ENCODE assay signal across 25 cellular contexts in genomic region chr15:66494262-66494661, GRCh38. TPM values are rescaled to one million over a fixed set of nuclear protein-coding genes. Genes with fewer than 3 reads are reported as not detected.
DNase-seq lines count a peak whose midpoint lies in the region; ATAC-seq and TF ChIP-seq lines count a peak whose summit lies in the region.
"Had no signal": no experiment of that assay in that cellular context is flagged by ENCODE, and none has a peak within 500 bp of the region (broad histone marks: within the 10 kb centered on the region; RNA-seq: fewer than 3 reads in every experiment).

No MANE protein-coding gene starts in this region.

- H3K36me3 ChIP-seq in CD8-positive, alpha-beta memory T cell (ENCODE audit: insufficient read depth, low read length), result peaks cover 37% of the 10 kb centered on the region
- H3K36me3 ChIP-seq in A673 (ENCODE audit: insufficient read depth, low read length, poor library complexity, severe bottlenecking) (peaks cover 56% of the 10 kb centered on the region), H7 (replicated peaks; ENCODE audit: control insufficient read depth, insufficient read depth, low read length) (peaks cover 25% of the 10 kb centered on the region)

- POLR2A ChIA-PET in CD8-positive, alpha-beta memory T cell (lab: Charles Lee), result no interaction called here
- POLR2A ChIA-PET in naive thymus-derived CD8-positive, alpha-beta T cell (lab: Charles Lee), result no interaction called here
- POLR2A ChIA-PET in A673 (lab: Charles Lee; ENCODE audit: low non-redundant PET), result no interaction called here

- H3K27me3 Mint-ChIP-seq in activated CD8-positive, alpha-beta memory T cell treated with anti-CD3 and anti-CD28 coated beads, Interleukin-2, amount 10 ng/mL, durations not matched to agents 7 days and 5 days, result no peaks in the 10 kb centered on the region
- H3K27me3 Mint-ChIP-seq in CD8-positive, alpha-beta memory T cell, result no peaks in the 10 kb centered on the region
- no peaks in the 10 kb centered on the region for H3K27me3 Mint-ChIP-seq in activated T-helper 2 cell treated with anti-CD3 and anti-CD28 coated beads, Interferon-gamma antibody, Interleukin-2, Interleukin-4, amounts not matched to agents 10 μg/mL and 5 μg/mL and 100 μg/mL, durations not matched to agents 14 hours and 24 hours and 36 hours (ENCODE audit: low read depth)
- H3K27me3 Mint-ChIP-seq in naive thymus-derived CD8-positive, alpha-beta T cell, result no peaks in the 10 kb centered on the region

- no peak for DNase-seq in activated CD8-positive, alpha-beta memory T cell treated with anti-CD3 and anti-CD28 coated beads, Interleukin-2, amount 10 ng/mL, durations not matched to agents 7 days and 5 days
- DNase-seq in activated CD8-positive, alpha-beta memory T cell treated with anti-CD3 and anti-CD28 coated beads, Interleukin-2, amount 50 U/mL, for 48 hours, result no peak
- no peak for DNase-seq in CD8-positive, alpha-beta memory T cell
- DNase-seq in activated T-helper 2 cell treated with anti-CD3 and anti-CD28 coated beads, Interferon-gamma antibody, Interleukin-2, Interleukin-4, amounts not matched to agents 10 μg/mL and 5 μg/mL and 100 μg/mL, durations not matched to agents 14 hours and 24 hours and 36 hours (ENCODE audit: low spot score), result no peak
- no peak for DNase-seq in naive thymus-derived CD8-positive, alpha-beta T cell
- DNase-seq in A673 (ENCODE audit: low spot score), result no peak
- no peak for DNase-seq in H7
- DNase-seq: brain microvascular endothelial cell; EL; esophagus squamous epithelium; IMR-90; NCI-H1105 treated with DMSO at 0.1 percent for 48 hours; NCI-H2029 treated with DMSO at 0.1 percent for 48 hours; NCI-H82; OCI-M1; right cardiac atrium; stimulated activated CD4-positive, alpha-beta T cell treated with anti-CD3 and anti-CD28 coated beads, Interleukin-12 subunit alpha, Interleukin-12 subunit beta, amount 100 ng/mL, for 4 hours; T1000; upper lobe of left lung had no signal

- intact Hi-C loops in activated T-helper 2 cell treated with anti-CD3 and anti-CD28 coated beads, Interferon-gamma antibody, Interleukin-2, Interleukin-4, amounts not matched to agents 10 μg/mL and 5 μg/mL and 100 μg/mL, durations not matched to agents 14 hours and 24 hours and 36 hours (cut with micrococcal nuclease), result no loop called here
- intact Hi-C loops in A673 (cut with micrococcal nuclease; ENCODE audit: unreplicated experiment), result no loop called here

- H3K4me1 ChIP-seq in CD8-positive, alpha-beta memory T cell (ENCODE audit: insufficient read depth, low read length), result peaks cover 34% of the 10 kb centered on the region
- peaks cover 5% of the 10 kb centered on the region for H3K4me1 ChIP-seq in A673 (ENCODE audit: insufficient read depth, low read length, poor library complexity, severe bottlenecking)

- no peaks in the 10 kb centered on the region for H3K9me3 Mint-ChIP-seq in activated CD8-positive, alpha-beta memory T cell treated with anti-CD3 and anti-CD28 coated beads, Interleukin-2, amount 10 ng/mL, durations not matched to agents 7 days and 5 days (ENCODE audit: low read depth)
- H3K9me3 Mint-ChIP-seq in CD8-positive, alpha-beta memory T cell, result no peaks in the 10 kb centered on the region
- no peaks in the 10 kb centered on the region for H3K9me3 Mint-ChIP-seq in activated T-helper 2 cell treated with anti-CD3 and anti-CD28 coated beads, Interferon-gamma antibody, Interleukin-2, Interleukin-4, amounts not matched to agents 10 μg/mL and 5 μg/mL and 100 μg/mL, durations not matched to agents 14 hours and 24 hours and 36 hours
- H3K9me3 Mint-ChIP-seq in naive thymus-derived CD8-positive, alpha-beta T cell, result no peaks in the 10 kb centered on the region

- H3K4me3 ChIP-seq in CD8-positive, alpha-beta memory T cell (ENCODE audit: low read length), result no peak overlapping the region
- H3K4me3 ChIP-seq in A673 (ENCODE audit: low read depth, low read length, poor library complexity, severe bottlenecking) (no peak overlapping the region), H7 (ENCODE audit: insufficient read depth, low read depth, low read length) (no peak overlapping the region)
- H3K4me3 ChIP-seq: A549, BLaER1, esophagus squamous epithelium, gastroesophageal sphincter, lung, upper lobe of left lung had no signal

- peaks cover 49% of the 10 kb centered on the region for H3K36me3 Mint-ChIP-seq in activated CD8-positive, alpha-beta memory T cell treated with anti-CD3 and anti-CD28 coated beads, Interleukin-2, amount 10 ng/mL, durations not matched to agents 7 days and 5 days
- peaks cover 0 to 91% (median 18%) of the 10 kb centered on the region in 3 donors for H3K36me3 Mint-ChIP-seq in CD8-positive, alpha-beta memory T cell
- H3K36me3 Mint-ChIP-seq in activated T-helper 2 cell treated with anti-CD3 and anti-CD28 coated beads, Interferon-gamma antibody, Interleukin-2, Interleukin-4, amounts not matched to agents 10 μg/mL and 5 μg/mL and 100 μg/mL, durations not matched to agents 14 hours and 24 hours and 36 hours (ENCODE audit: low read depth), result peaks cover 90% of the 10 kb centered on the region
- peaks cover 5 to 72% (median 21%) of the 10 kb centered on the region in 3 donors for H3K36me3 Mint-ChIP-seq in naive thymus-derived CD8-positive, alpha-beta T cell

- ATAC-seq in activated CD8-positive, alpha-beta memory T cell treated with anti-CD3 and anti-CD28 coated beads, Interleukin-2, amount 10 ng/mL, durations not matched to agents 7 days and 5 days, result no peak
- no peak for ATAC-seq in naive thymus-derived CD8-positive, alpha-beta T cell
- ATAC-seq in HG03159 (IDR thresholded peaks at IDR 0.05; ENCODE audit: unreplicated experiment), result no peak
- ATAC-seq: A549, gastroesophageal sphincter, right cardiac atrium, Right ventricle myocardium inferior had no signal

- no peak overlapping the region for H3K4me3 Mint-ChIP-seq in activated CD8-positive, alpha-beta memory T cell treated with anti-CD3 and anti-CD28 coated beads, Interleukin-2, amount 10 ng/mL, durations not matched to agents 7 days and 5 days
- peak overlapping the region in 2 of 7 donors; percentile 9 to 32 for H3K4me3 Mint-ChIP-seq in CD8-positive, alpha-beta memory T cell
- no peak overlapping the region for H3K4me3 Mint-ChIP-seq in activated T-helper 2 cell treated with anti-CD3 and anti-CD28 coated beads, Interferon-gamma antibody, Interleukin-2, Interleukin-4, amounts not matched to agents 10 μg/mL and 5 μg/mL and 100 μg/mL, durations not matched to agents 14 hours and 24 hours and 36 hours (ENCODE audit: low read depth)
- H3K4me3 Mint-ChIP-seq in naive thymus-derived CD8-positive, alpha-beta T cell, result peak overlapping the region in 1 of 10 donors; percentile 3

- peaks cover 34% of the 10 kb centered on the region for H3K4me1 Mint-ChIP-seq in activated CD8-positive, alpha-beta memory T cell treated with anti-CD3 and anti-CD28 coated beads, Interleukin-2, amount 10 ng/mL, durations not matched to agents 7 days and 5 days
- H3K4me1 Mint-ChIP-seq in CD8-positive, alpha-beta memory T cell, result peaks cover 31 to 57% (median 49%) of the 10 kb centered on the region in 3 donors
- peaks cover 26% of the 10 kb centered on the region for H3K4me1 Mint-ChIP-seq in activated T-helper 2 cell treated with anti-CD3 and anti-CD28 coated beads, Interferon-gamma antibody, Interleukin-2, Interleukin-4, amounts not matched to agents 10 μg/mL and 5 μg/mL and 100 μg/mL, durations not matched to agents 14 hours and 24 hours and 36 hours (ENCODE audit: low read depth)
- H3K4me1 Mint-ChIP-seq in naive thymus-derived CD8-positive, alpha-beta T cell, result peaks cover 11 to 51% (median 34%) of the 10 kb centered on the region in 4 donors

- TF ChIP-seq CTCF in A673 (conservative IDR thresholded peaks at IDR 0.05; ENCODE audit: low read depth, low read length), result no peak

- H3K27ac ChIP-seq in CD8-positive, alpha-beta memory T cell (ENCODE audit: low read depth, low read length), result no peak overlapping the region
- H3K27ac ChIP-seq in A673 (ENCODE audit: low read depth, low read length, poor library complexity, severe bottlenecking), result no peak overlapping the region
- H3K27ac ChIP-seq: A549, BLaER1, brain microvascular endothelial cell, esophagus squamous epithelium, gastroesophageal sphincter, upper lobe of left lung had no signal

- peak overlapping the region; percentile 7 for H3K27ac Mint-ChIP-seq in activated CD8-positive, alpha-beta memory T cell treated with anti-CD3 and anti-CD28 coated beads, Interleukin-2, amount 10 ng/mL, durations not matched to agents 7 days and 5 days
- H3K27ac Mint-ChIP-seq in CD8-positive, alpha-beta memory T cell, result peak overlapping the region; percentile 6 to 92 (median 14)
- peak overlapping the region; percentile 13 for H3K27ac Mint-ChIP-seq in activated T-helper 2 cell treated with anti-CD3 and anti-CD28 coated beads, Interferon-gamma antibody, Interleukin-2, Interleukin-4, amounts not matched to agents 10 μg/mL and 5 μg/mL and 100 μg/mL, durations not matched to agents 14 hours and 24 hours and 36 hours
- peak overlapping the region in 9 of 10 donors; percentile 9 to 68 (median 26) for H3K27ac Mint-ChIP-seq in naive thymus-derived CD8-positive, alpha-beta T cell

- H3K9me3 ChIP-seq in CD8-positive, alpha-beta memory T cell (ENCODE audit: low read length), result no peaks in the 10 kb centered on the region
- H3K9me3 ChIP-seq in A673 (ENCODE audit: low read depth, low read length, poor library complexity, severe bottlenecking), result no peaks in the 10 kb centered on the region
- H3K9me3 ChIP-seq: A549, BLaER1, esophagus squamous epithelium, gastroesophageal sphincter, upper lobe of left lung had no signal

- H3K27me3 ChIP-seq in CD8-positive, alpha-beta memory T cell (ENCODE audit: insufficient read depth, low read length, poor library complexity, severe bottlenecking), result no peaks in the 10 kb centered on the region
- no peaks in the 10 kb centered on the region for H3K27me3 ChIP-seq in A673 (replicated peaks; ENCODE audit: insufficient read depth, low read depth, low read length, poor library complexity)
- no peaks in the 10 kb centered on the region for H3K27me3 ChIP-seq in H7 (ENCODE audit: control insufficient read depth, insufficient read depth, low read length)
- H3K27me3 ChIP-seq: BLaER1, brain microvascular endothelial cell, esophagus squamous epithelium, gastroesophageal sphincter, upper lobe of left lung had no signal

- no TSS peak for BruUV-seq in A673 (replicated peaks; lab: Mats Ljungman, UMichigan)

- CTCF ChIA-PET in activated CD8-positive, alpha-beta memory T cell treated with anti-CD3 and anti-CD28 coated beads, Interleukin-2, amount 10 ng/mL, durations not matched to agents 7 days and 5 days (lab: Charles Lee), result no interaction called here
- CTCF ChIA-PET in CD8-positive, alpha-beta memory T cell (lab: Charles Lee), result no interaction called here
- CTCF ChIA-PET in A673 (lab: Charles Lee), result interaction anchor here (0.6 kb wide), 1 partner anchor 1055 kb away, joined by 3 read pairs; no protein-coding TSS in a partner anchor

RNA-seq across cellular contexts. Expression of gene SNAPC5, which starts 3.3 kb away (rescaled TPM):
- total RNA-seq in activated CD8-positive, alpha-beta memory T cell treated with anti-CD3 and anti-CD28 coated beads, Interleukin-2, amount 10 ng/mL, durations not matched to agents 7 days and 5 days, result 10 to 100 TPM; 29.3 to 30.0 TPM
- 10 to 100 TPM; 46.9 to 55.5 TPM for total RNA-seq in CD8-positive, alpha-beta memory T cell
- polyA plus RNA-seq in CD8-positive, alpha-beta memory T cell, result 63.6 TPM
- total RNA-seq in activated T-helper 2 cell treated with anti-CD3 and anti-CD28 coated beads, Interferon-gamma antibody, Interleukin-2, Interleukin-4, amounts not matched to agents 10 μg/mL and 5 μg/mL and 100 μg/mL, durations not matched to agents 14 hours and 24 hours and 36 hours, result 23.2 and 23.9 TPM in 2 replicates
- total RNA-seq in naive thymus-derived CD8-positive, alpha-beta T cell, result 10 to 100 TPM; 42.0 to 49.3 TPM
- polyA plus RNA-seq in naive thymus-derived CD8-positive, alpha-beta T cell, result 10 to 100 TPM; 60.4 to 76.0 (median 69.6) TPM
- 28.9 and 35.2 TPM in 2 replicates for total RNA-seq in A673 (2021)
- 23.9 and 29.6 TPM in 2 replicates for total RNA-seq in H7 (2014; rRNA removed; shearing (Covaris generic))

RNA-seq across cellular contexts. Expression of gene RPL4, which starts 10.4 kb away (rescaled TPM):
- 1,000 to 10,000 TPM; 2,060 to 2,722 TPM for total RNA-seq in activated CD8-positive, alpha-beta memory T cell treated with anti-CD3 and anti-CD28 coated beads, Interleukin-2, amount 10 ng/mL, durations not matched to agents 7 days and 5 days
- total RNA-seq in CD8-positive, alpha-beta memory T cell, result 1,000 to 10,000 TPM; 4,419 to 4,492 TPM
- 1,182 TPM for polyA plus RNA-seq in CD8-positive, alpha-beta memory T cell
- 3,297 and 3,363 TPM in 2 replicates for total RNA-seq in activated T-helper 2 cell treated with anti-CD3 and anti-CD28 coated beads, Interferon-gamma antibody, Interleukin-2, Interleukin-4, amounts not matched to agents 10 μg/mL and 5 μg/mL and 100 μg/mL, durations not matched to agents 14 hours and 24 hours and 36 hours
- total RNA-seq in naive thymus-derived CD8-positive, alpha-beta T cell, result 1,000 to 10,000 TPM; 3,846 to 3,880 TPM
- 1,000 to 10,000 TPM; 1,518 to 1,766 (median 1,686) TPM for polyA plus RNA-seq in naive thymus-derived CD8-positive, alpha-beta T cell
- total RNA-seq in A673 (2021), result 2,773 and 2,830 TPM in 2 replicates
- 5,862 and 6,291 TPM in 2 replicates for total RNA-seq in H7 (2014; rRNA removed; shearing (Covaris generic))

RNA-seq across cellular contexts. Expression of gene ZWILCH, which starts 10.9 kb away (rescaled TPM):
- 10 to 100 TPM; 35.6 to 44.6 TPM for total RNA-seq in activated CD8-positive, alpha-beta memory T cell treated with anti-CD3 and anti-CD28 coated beads, Interleukin-2, amount 10 ng/mL, durations not matched to agents 7 days and 5 days
- 10 to 100 TPM; 35.8 to 43.8 TPM for total RNA-seq in CD8-positive, alpha-beta memory T cell
- polyA plus RNA-seq in CD8-positive, alpha-beta memory T cell, result 10.8 TPM
- total RNA-seq in activated T-helper 2 cell treated with anti-CD3 and anti-CD28 coated beads, Interferon-gamma antibody, Interleukin-2, Interleukin-4, amounts not matched to agents 10 μg/mL and 5 μg/mL and 100 μg/mL, durations not matched to agents 14 hours and 24 hours and 36 hours, result 33.0 and 34.5 TPM in 2 replicates
- total RNA-seq in naive thymus-derived CD8-positive, alpha-beta T cell, result 10 to 100 TPM in 1 of 2 experiments, 1 to 10 TPM in 1; 7.2 to 12.8 TPM
- polyA plus RNA-seq in naive thymus-derived CD8-positive, alpha-beta T cell, result 1 to 10 TPM; 5.9 to 6.7 (median 6.4) TPM
- 32.4 and 36.3 TPM in 2 replicates for total RNA-seq in A673 (2021)
- total RNA-seq in H7 (2014; rRNA removed; shearing (Covaris generic)), result 57.8 and 68.3 TPM in 2 replicates
